22 cellular contexts compared by ENCODE assay signal in the genomic region with DNA sequence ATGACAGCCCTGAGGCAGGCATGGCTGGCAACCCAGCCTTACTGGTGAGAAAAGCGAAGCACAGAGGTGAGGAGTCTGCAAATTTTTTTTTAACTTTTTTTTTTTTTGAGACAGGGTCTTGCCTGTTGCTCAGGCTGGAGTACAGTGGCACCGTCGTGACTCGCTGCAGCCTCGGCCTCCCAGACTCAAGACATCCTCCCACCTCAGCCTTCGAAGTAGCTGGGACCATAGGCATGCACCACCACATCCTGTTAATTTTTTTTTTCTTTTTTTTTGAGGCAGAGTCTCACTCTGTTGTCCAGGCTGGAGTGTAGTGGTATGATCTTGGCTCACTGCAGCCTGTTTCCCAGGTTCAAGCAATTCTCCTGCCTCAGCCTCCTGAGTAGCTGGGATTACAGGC.
"Had no signal": no experiment of that assay in that cellular context is flagged by ENCODE, and none has a peak within 500 bp of the region (broad histone marks: within the 10 kb centered on the region; RNA-seq: fewer than 3 reads in every experiment).

No MANE protein-coding gene starts in this region.

- H3K27ac ChIP-seq: SJSA1, SK-N-MC had no signal

- H3K27me3 ChIP-seq: MG63, SJSA1 had no signal

- H3K36me3 ChIP-seq: MG63, SJSA1 had no signal

- H3K4me3 ChIP-seq: MG63, SJSA1, SK-N-MC had no signal

- DNase-seq: IMR-90, Karpas-422, KG1, MG63, NCI-H1092, NCI-H1105 treated with DMSO at 0.1 percent for 48 hours, NCI-H1417 treated with DMSO at 0.1 percent for 48 hours, NCI-H146, NCI-H1694 treated with DMSO at 0.1 percent for 48 hours, NCI-H1930, NCI-H2081, NCI-H2107, NCI-H226, NCI-H446, NCI-H510A, NCI-H524 treated with DMSO at 0.1 percent for 48 hours, NCI-H69, NCI-H774, Right ventricle myocardium superior, SIG-M5 had no signal
